32 cellular contexts compared by ENCODE assay signal in genomic region chr2:25386662-25387478, GRCh38. TPM values are rescaled to one million over a fixed set of nuclear protein-coding genes. Genes with fewer than 3 reads are reported as not detected.
DNase-seq lines count a peak whose midpoint lies in the region; ATAC-seq and TF ChIP-seq lines count a peak whose summit lies in the region.
"Had no signal": no experiment of that assay in that cellular context is flagged by ENCODE, and none has a peak within 500 bp of the region (broad histone marks: within the 10 kb centered on the region; RNA-seq: fewer than 3 reads in every experiment).

No MANE protein-coding gene starts in this region.

- peak overlapping the region; percentile 1 for H3K4me3 Mint-ChIP-seq in T-helper 1 cell treated with Interleukin-12 subunit alpha and Interleukin-12 subunit beta and Interleukin-4 antibody, amounts not matched to agents 30 μg/mL and 1 μg/mL, for 36 hours
- H3K4me3 Mint-ChIP-seq in memory B cell: peak overlapping the region; percentile 33
- H3K4me3 Mint-ChIP-seq in activated T-cell treated with anti-CD3 and anti-CD28 coated beads, Interleukin-2, amount 50 U/mL, for 72 hours: no peak overlapping the region
- H3K4me3 Mint-ChIP-seq: CD14-positive monocyte; HFFc6; neural crest cell; stimulated activated naive B cell treated with anti-CD40 and anti-IgM and Interleukin-4, amounts not matched to agents 10 μg/mL and 1 μg/mL and 100 μg/mL, for 72 hours had no signal

- intact Hi-C loops in Right ventricle myocardium inferior (cut with DNase I) (no loop called here), heart right ventricle (cut with DNase I) (loop anchor here in 2 of 10 donors (10.0 kb wide), 1 partner anchor 128 kb away; no protein-coding TSS in a partner anchor)

- peak overlapping the region; percentile 65 for H3K27ac Mint-ChIP-seq in T-helper 1 cell treated with Interleukin-12 subunit alpha and Interleukin-12 subunit beta and Interleukin-4 antibody, amounts not matched to agents 30 μg/mL and 1 μg/mL, for 36 hours
- peak overlapping the region; percentile 5 for H3K27ac Mint-ChIP-seq in memory B cell
- H3K27ac Mint-ChIP-seq in activated T-cell treated with anti-CD3 and anti-CD28 coated beads, Interleukin-2, amount 50 U/mL, for 72 hours: no peak overlapping the region
- H3K27ac Mint-ChIP-seq: CD14-positive monocyte; HFFc6; stimulated activated naive B cell treated with anti-CD40 and anti-IgM and Interleukin-4, amounts not matched to agents 10 μg/mL and 1 μg/mL and 100 μg/mL, for 72 hours had no signal

- 92 to 93% methylated on average over 18 of the region's 18 CpGs for WGBS in heart right ventricle, 2 donors

- H3K36me3 ChIP-seq in heart right ventricle: peaks cover 0 to 15% (median 0%) of the 10 kb centered on the region in 9 donors
- H3K36me3 ChIP-seq: brain microvascular endothelial cell, gastrocnemius medialis, pancreas, SJSA1 had no signal

- no peak overlapping the region for H3K27ac ChIP-seq in heart right ventricle
- H3K27ac ChIP-seq: brain microvascular endothelial cell, gastrocnemius medialis, hepatocyte, pancreas, SJSA1 had no signal

- H3K9me3 Mint-ChIP-seq in T-helper 1 cell treated with Interleukin-12 subunit alpha and Interleukin-12 subunit beta and Interleukin-4 antibody, amounts not matched to agents 30 μg/mL and 1 μg/mL, for 36 hours: peaks cover 3% of the 10 kb centered on the region
- no peaks in the 10 kb centered on the region for H3K9me3 Mint-ChIP-seq in memory B cell
- H3K9me3 Mint-ChIP-seq in activated T-cell treated with anti-CD3 and anti-CD28 coated beads, Interleukin-2, amount 50 U/mL, for 72 hours: peaks cover 0 to 3% of the 10 kb centered on the region in 2 donors
- H3K9me3 Mint-ChIP-seq: HFFc6, neural crest cell had no signal

- H3K4me1 Mint-ChIP-seq in T-helper 1 cell treated with Interleukin-12 subunit alpha and Interleukin-12 subunit beta and Interleukin-4 antibody, amounts not matched to agents 30 μg/mL and 1 μg/mL, for 36 hours (ENCODE audit: low read depth): peaks cover 33% of the 10 kb centered on the region
- peaks cover 30% of the 10 kb centered on the region for H3K4me1 Mint-ChIP-seq in memory B cell
- peaks cover 22% of the 10 kb centered on the region for H3K4me1 Mint-ChIP-seq in activated T-cell treated with anti-CD3 and anti-CD28 coated beads, Interleukin-2, amount 50 U/mL, for 72 hours (ENCODE audit: low read depth)

- no peak for TF ChIP-seq CTCF in heart right ventricle (IDR thresholded peaks at IDR 0.05)

- peaks cover 23% of the 10 kb centered on the region for H3K36me3 Mint-ChIP-seq in T-helper 1 cell treated with Interleukin-12 subunit alpha and Interleukin-12 subunit beta and Interleukin-4 antibody, amounts not matched to agents 30 μg/mL and 1 μg/mL, for 36 hours (ENCODE audit: low read depth)
- peaks cover 16% of the 10 kb centered on the region for H3K36me3 Mint-ChIP-seq in memory B cell
- peaks cover 3 to 8% of the 10 kb centered on the region in 2 donors for H3K36me3 Mint-ChIP-seq in activated T-cell treated with anti-CD3 and anti-CD28 coated beads, Interleukin-2, amount 50 U/mL, for 72 hours (ENCODE audit: insufficient read depth in 2 of 2)
- H3K36me3 Mint-ChIP-seq: CD14-positive monocyte had no signal

- no peaks in the 10 kb centered on the region for H3K27me3 ChIP-seq in heart right ventricle
- H3K27me3 ChIP-seq: brain microvascular endothelial cell, gastrocnemius medialis, hepatocyte, pancreas, SJSA1 had no signal

- DNase-seq in T-helper 1 cell (no peak), Right ventricle myocardium inferior (ENCODE audit: missing footprints) (peak; percentile 34), heart right ventricle (no peak), memory B cell (ENCODE audit: low spot score in 2 of 2) (no peak), LoVo (ENCODE audit: low spot score) (no peak), DMS153 treated with DMSO at 0.1 percent for 48 hours (lab: John Stamatoyannopoulos, UW; ENCODE audit: unreplicated experiment) (no peak)
- no peak for DNase-seq in activated T-cell treated with anti-CD3 and anti-CD28 coated beads, Interleukin-2, amount 50 U/mL, for 72 hours
- DNase-seq: 8988T; activated naive CD4-positive, alpha-beta T cell treated with Interleukin-2 at 50 U/mL for 16 hours; amygdala; brain microvascular endothelial cell; cerebellar nuclear complex; gastrocnemius medialis; GOT3; HFFc6; NCI-H1092; NCI-H1694; NCI-H446 treated with DMSO at 0.1 percent for 48 hours; NCI-H774; pancreas; retina; stimulated activated naive B cell treated with anti-CD40 and anti-IgM and Interleukin-4, amounts not matched to agents 10 μg/mL and 1 μg/mL and 100 μg/mL, for 72 hours; trophoblast cell had no signal

- no peaks in the 10 kb centered on the region for H3K27me3 Mint-ChIP-seq in T-helper 1 cell treated with Interleukin-12 subunit alpha and Interleukin-12 subunit beta and Interleukin-4 antibody, amounts not matched to agents 30 μg/mL and 1 μg/mL, for 36 hours (ENCODE audit: low read depth)
- H3K27me3 Mint-ChIP-seq in memory B cell: no peaks in the 10 kb centered on the region
- no peaks in the 10 kb centered on the region for H3K27me3 Mint-ChIP-seq in activated T-cell treated with anti-CD3 and anti-CD28 coated beads, Interleukin-2, amount 50 U/mL, for 72 hours (ENCODE audit: low read depth)
- H3K27me3 Mint-ChIP-seq: stimulated activated naive B cell treated with anti-CD40 and anti-IgM and Interleukin-4, amounts not matched to agents 10 μg/mL and 1 μg/mL and 100 μg/mL, for 72 hours had no signal

- no peak overlapping the region for H3K4me3 ChIP-seq in heart right ventricle
- H3K4me3 ChIP-seq: gastrocnemius medialis, hepatocyte, K562, lung, pancreas, SJSA1 had no signal

- no peaks in the 10 kb centered on the region for H3K9me3 ChIP-seq in heart right ventricle
- H3K9me3 ChIP-seq: gastrocnemius medialis, pancreas, SJSA1 had no signal

- peaks cover 0 to 3% (median 0%) of the 10 kb centered on the region in 9 donors for H3K4me1 ChIP-seq in heart right ventricle
- H3K4me1 ChIP-seq: gastrocnemius medialis, pancreas, SJSA1 had no signal

- ATAC-seq in Right ventricle myocardium inferior: no peak
- ATAC-seq in heart right ventricle: no peak
- ATAC-seq in memory B cell (ENCODE audit: low read depth): no peak
- no peak for ATAC-seq in activated T-cell treated with anti-CD3 and anti-CD28 coated beads, Interleukin-2, amount 50 U/mL, for 72 hours (replicated peaks in 1 of 2)
- ATAC-seq: activated CD4-positive, CD25-positive, alpha-beta regulatory T cell treated with anti-CD3 and anti-CD28 coated beads, Interleukin-2, amount 50 U/mL, for 24 hours; gastrocnemius medialis; K562; Panc1; pancreas; stimulated activated naive B cell treated with anti-CD40 and anti-IgM and Interleukin-4, amounts not matched to agents 10 μg/mL and 1 μg/mL and 100 μg/mL, for 72 hours had no signal

RNA-seq across cellular contexts. Expression of gene DNMT3A, which starts 45.1 kb away (rescaled TPM):
- total RNA-seq in Right ventricle myocardium inferior (18.6 TPM), heart right ventricle (10 to 100 TPM; 14.8 to 23.7 (median 19.4) TPM)
- 10 to 100 TPM in 1 of 2 donors, 1 to 10 TPM in 1; 4.7 to 10.3 TPM for polyA plus RNA-seq in heart right ventricle
- 100 to 1,000 TPM in 1 of 2 donors, 10 to 100 TPM in 1; 90.2 to 108 TPM for total RNA-seq in activated T-cell treated with anti-CD3 and anti-CD28 coated beads, Interleukin-2, amount 50 U/mL, for 72 hours

Comparison
In these comparisons a context has a peak if more than half of its experiments do, and no peak if none do; other contexts are left out.
1. H3K4me3 Mint-ChIP-seq: peak in T-helper 1 cell treated with Interleukin-12 subunit alpha and Interleukin-12 subunit beta and Interleukin-4 antibody, amounts not matched to agents 30 μg/mL and 1 μg/mL, for 36 hours (single experiment) and memory B cell (single experiment); none in activated T-cell treated with anti-CD3 and anti-CD28 coated beads, Interleukin-2, amount 50 U/mL, for 72 hours (0 of 2).